ENCODE assay signal across 13 cellular contexts in the genomic region with DNA sequence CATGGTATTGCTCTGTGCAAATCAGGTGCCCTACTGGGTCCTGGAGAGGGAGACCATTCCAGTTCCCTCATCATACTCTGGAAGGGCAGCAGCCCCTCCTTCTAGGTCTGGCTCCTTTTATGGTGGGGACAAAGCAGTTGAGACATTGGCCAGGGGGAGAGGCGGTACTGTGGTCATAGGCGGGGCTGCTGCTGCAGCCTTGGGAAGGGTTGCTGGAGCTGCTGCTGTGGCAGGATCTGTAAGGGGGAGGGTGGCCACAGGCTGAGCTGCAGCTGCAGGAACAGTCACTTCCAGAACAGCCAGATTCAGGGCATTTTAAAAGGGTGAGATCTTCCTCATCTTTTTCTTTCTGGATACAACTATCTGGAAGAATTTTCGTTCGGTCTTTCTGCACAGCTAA.
DNase-seq lines count a peak whose midpoint lies in the region; ATAC-seq and TF ChIP-seq lines count a peak whose summit lies in the region.
"Had no signal": no experiment of that assay in that cellular context is flagged by ENCODE, and none has a peak within 500 bp of the region (broad histone marks: within the 10 kb centered on the region; RNA-seq: fewer than 3 reads in every experiment).

No MANE protein-coding gene starts in this region.

- H2AFZ ChIP-seq in IMR-90 (replicated peaks; ENCODE audit: low read length, poor library complexity) = peak overlapping the region; percentile 10

- TF ChIP-seq RAD21 in IMR-90 (IDR thresholded peaks at IDR 0.05; ENCODE audit: low read length) = no peak

- H4K5ac ChIP-seq in IMR-90 (ENCODE audit: low read depth, low read length) = no peak overlapping the region

- no peaks in the 10 kb centered on the region for H4K20me1 ChIP-seq in IMR-90 (ENCODE audit: insufficient read depth, low read length)

- DNase-seq in AG08396 (ENCODE audit: low spot score) (peak; percentile 23), IMR-90 (peak; percentile 19), glomerular visceral epithelial cell (ENCODE audit: extremely low spot score) (peak; percentile 47), occipital lobe (lab: John Stamatoyannopoulos, UW) (peak; percentile 22), NCI-H526 treated with DMSO at 0.1 percent for 48 hours (lab: John Stamatoyannopoulos, UW) (no peak), kidney tubule cell (ENCODE audit: low spot score) (no peak)
- DNase-seq: activated CD4-positive, CD25-positive, alpha-beta regulatory T cell; activated naive CD4-positive, alpha-beta T cell treated with anti-CD3 and anti-CD28 coated beads, Interleukin-2, amount 10 ng/mL, durations not matched to agents 7 days and 5 days; effector memory CD8-positive, alpha-beta T cell; MG63 had no signal

- no peaks in the 10 kb centered on the region for H3K27me3 ChIP-seq in IMR-90 (ENCODE audit: control insufficient read depth, insufficient read depth, low read length)
- H3K27me3 ChIP-seq: cardiac muscle cell, MG63 had no signal

- no peak overlapping the region for H2BK20ac ChIP-seq in IMR-90 (ENCODE audit: low read depth, low read length)

- H3K79me1 ChIP-seq in IMR-90 (ENCODE audit: low read depth in 1 of 2, low read length in 2 of 2) = no peaks in the 10 kb centered on the region

- no peak overlapping the region for H3K56ac ChIP-seq in IMR-90 (ENCODE audit: extremely low read depth, insufficient read depth, low read length)

- H3K4me2 ChIP-seq in IMR-90 (ENCODE audit: low read depth, low read length) = no peak overlapping the region

- POLR2A ChIA-PET in IMR-90 (lab: Charles Lee; ENCODE audit: unreplicated experiment) = no interaction called here

- H3K36me3 ChIP-seq in IMR-90 (ENCODE audit: control insufficient read depth, insufficient read depth, low read length) = no peaks in the 10 kb centered on the region
- H3K36me3 ChIP-seq: cardiac muscle cell, MG63 had no signal

- no peak overlapping the region for H3K14ac ChIP-seq in IMR-90 (replicated peaks; ENCODE audit: low read depth, low read length)

- no peak overlapping the region for H3K18ac ChIP-seq in IMR-90 (ENCODE audit: low read depth, low read length)

- peak; percentile 32; the same call in 1 of the 2 replicates for ATAC-seq in IMR-90 (ENCODE audit: low read depth)
- no peak for ATAC-seq in HG02840 (IDR thresholded peaks at IDR 0.05; ENCODE audit: low FRiP score, unreplicated experiment)
- ATAC-seq in HG02884 (IDR thresholded peaks at IDR 0.05; ENCODE audit: unreplicated experiment) = no peak
- ATAC-seq: effector memory CD8-positive, alpha-beta T cell had no signal

- H2BK15ac ChIP-seq in IMR-90 (ENCODE audit: low read depth, low read length) = no peak overlapping the region

- BruUV-seq in IMR-90 (replicated peaks; lab: Mats Ljungman, UMichigan) = no TSS peak

- H3K4ac ChIP-seq in IMR-90 (ENCODE audit: low read depth, low read length) = 0 out of 2 replicates have a peak overlapping the region, but pooled peaks have one; percentile 16

- H3K23ac ChIP-seq in IMR-90 (ENCODE audit: low read depth, low read length) = no peak overlapping the region

- no peak overlapping the region for H3K4me3 ChIP-seq in IMR-90 (ENCODE audit: insufficient read depth, low read depth, low read length)
- H3K4me3 ChIP-seq: cardiac muscle cell, MG63 had no signal

- H4K91ac ChIP-seq in IMR-90 (ENCODE audit: insufficient read depth, low read depth, low read length) = no peak overlapping the region

- 60% methylated on average over 1 of the region's 4 CpGs; no CpG with 5 or more reads in 1 of the 2 experiments for WGBS in IMR-90 (ENCODE audit: extremely low coverage in 2 of 2, insufficient read length in 1 of 2), 2 experiments

- H3K9ac ChIP-seq in IMR-90 (ENCODE audit: low read depth, low read length) = no peak overlapping the region

- H2BK5ac ChIP-seq in IMR-90 (ENCODE audit: low read depth, low read length, poor library complexity, severe bottlenecking) = no peak overlapping the region

- H3K9me1 ChIP-seq in IMR-90 (ENCODE audit: insufficient read depth, low read length) = 0 out of 2 replicates have a peak, but pooled peaks cover 4% of the 10 kb centered on the region

- intact Hi-C loops in IMR-90 (cut with micrococcal nuclease) = no loop called here

- no peak overlapping the region for H3K27ac ChIP-seq in IMR-90 (ENCODE audit: insufficient read depth, low read length)
- H3K27ac ChIP-seq: cardiac muscle cell had no signal

- dilution Hi-C loops in IMR-90 (cut with HindIII; ENCODE audit: low sequenced_read_pairs, unreplicated experiment) = no loop called here

- TF ChIP-seq CTCF in IMR-90 (conservative IDR thresholded peaks at IDR 0.05; ENCODE audit: low read depth, low read length) = no peak

- CTCF ChIA-PET in IMR-90 (lab: Yijun Ruan, JAX) = no interaction called here

- H2AK5ac ChIP-seq in IMR-90 (ENCODE audit: low read depth, low read length) = no peak overlapping the region

- no peak overlapping the region for H2BK120ac ChIP-seq in IMR-90 (ENCODE audit: low read depth, low read length)

- peaks cover 7% of the 10 kb centered on the region for H3K9me3 ChIP-seq in IMR-90 (ENCODE audit: control insufficient read depth, insufficient read depth, low read length)

- in situ Hi-C loops in IMR-90 (cut with MboI; ENCODE audit: low sequenced_read_pairs) = no loop called here

- H2AK9ac ChIP-seq in IMR-90 (replicated peaks; ENCODE audit: low read depth, low read length, poor library complexity) = peak overlapping the region; percentile 58

- H4K8ac ChIP-seq in IMR-90 (ENCODE audit: low read depth in 2 of 2, low read length in 2 of 2) = no peak overlapping the region

- no peak for TF ChIP-seq POLR2A in IMR-90 (IDR thresholded peaks at IDR 0.05; ENCODE audit: low read depth, low read length)

- 0 out of 2 replicates have a peak, but pooled peaks cover 3% of the 10 kb centered on the region for H3K4me1 ChIP-seq in IMR-90 (ENCODE audit: control insufficient read depth, insufficient read depth, low read length)

TF ChIP-seq in IMR-90, 13 proteins besides CTCF, POLR2A, EP300 and RAD21:
- TF ChIP-seq MXI1 (IDR thresholded peaks at IDR 0.05; ENCODE audit: borderline replicate concordance, low read depth, low read length) (no peak), NFE2L2 (IDR thresholded peaks at IDR 0.05; ENCODE audit: low read depth, low read length) (no peak), RCOR1 (IDR thresholded peaks at IDR 0.05; ENCODE audit: insufficient replicate concordance, low read length) (no peak), CEBPB (IDR thresholded peaks at IDR 0.05; ENCODE audit: low read depth, low read length) (no peak), FOS (IDR thresholded peaks at IDR 0.05; ENCODE audit: low read depth, low read length) (no peak), MAZ (IDR thresholded peaks at IDR 0.05; ENCODE audit: borderline replicate concordance, low read depth, low read length) (no peak), RFX5 (IDR thresholded peaks at IDR 0.05; ENCODE audit: low read depth, low read length) (no peak)
- TF ChIP-seq, protein P1, sequence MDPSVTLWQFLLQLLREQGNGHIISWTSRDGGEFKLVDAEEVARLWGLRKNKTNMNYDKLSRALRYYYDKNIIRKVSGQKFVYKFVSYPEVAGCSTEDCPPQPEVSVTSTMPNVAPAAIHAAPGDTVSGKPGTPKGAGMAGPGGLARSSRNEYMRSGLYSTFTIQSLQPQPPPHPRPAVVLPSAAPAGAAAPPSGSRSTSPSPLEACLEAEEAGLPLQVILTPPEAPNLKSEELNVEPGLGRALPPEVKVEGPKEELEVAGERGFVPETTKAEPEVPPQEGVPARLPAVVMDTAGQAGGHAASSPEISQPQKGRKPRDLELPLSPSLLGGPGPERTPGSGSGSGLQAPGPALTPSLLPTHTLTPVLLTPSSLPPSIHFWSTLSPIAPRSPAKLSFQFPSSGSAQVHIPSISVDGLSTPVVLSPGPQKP (IDR thresholded peaks at IDR 0.05; ENCODE audit: borderline replicate concordance, low read depth, low read length) = no peak
- TF ChIP-seq, protein P2, sequence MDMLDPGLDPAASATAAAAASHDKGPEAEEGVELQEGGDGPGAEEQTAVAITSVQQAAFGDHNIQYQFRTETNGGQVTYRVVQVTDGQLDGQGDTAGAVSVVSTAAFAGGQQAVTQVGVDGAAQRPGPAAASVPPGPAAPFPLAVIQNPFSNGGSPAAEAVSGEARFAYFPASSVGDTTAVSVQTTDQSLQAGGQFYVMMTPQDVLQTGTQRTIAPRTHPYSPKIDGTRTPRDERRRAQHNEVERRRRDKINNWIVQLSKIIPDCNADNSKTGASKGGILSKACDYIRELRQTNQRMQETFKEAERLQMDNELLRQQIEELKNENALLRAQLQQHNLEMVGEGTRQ (IDR thresholded peaks at IDR 0.05; ENCODE audit: low read depth, low read length) = no peak

Comparison
In these comparisons a context has a peak if more than half of its experiments do, and no peak if none do; other contexts are left out.
1. DNase-seq: peak in AG08396 (single experiment), IMR-90 (single experiment), glomerular visceral epithelial cell (single experiment) and occipital lobe (single experiment); none in NCI-H526 treated with DMSO at 0.1 percent for 48 hours (single experiment) and kidney tubule cell (single experiment).